In the genomic region with DNA sequence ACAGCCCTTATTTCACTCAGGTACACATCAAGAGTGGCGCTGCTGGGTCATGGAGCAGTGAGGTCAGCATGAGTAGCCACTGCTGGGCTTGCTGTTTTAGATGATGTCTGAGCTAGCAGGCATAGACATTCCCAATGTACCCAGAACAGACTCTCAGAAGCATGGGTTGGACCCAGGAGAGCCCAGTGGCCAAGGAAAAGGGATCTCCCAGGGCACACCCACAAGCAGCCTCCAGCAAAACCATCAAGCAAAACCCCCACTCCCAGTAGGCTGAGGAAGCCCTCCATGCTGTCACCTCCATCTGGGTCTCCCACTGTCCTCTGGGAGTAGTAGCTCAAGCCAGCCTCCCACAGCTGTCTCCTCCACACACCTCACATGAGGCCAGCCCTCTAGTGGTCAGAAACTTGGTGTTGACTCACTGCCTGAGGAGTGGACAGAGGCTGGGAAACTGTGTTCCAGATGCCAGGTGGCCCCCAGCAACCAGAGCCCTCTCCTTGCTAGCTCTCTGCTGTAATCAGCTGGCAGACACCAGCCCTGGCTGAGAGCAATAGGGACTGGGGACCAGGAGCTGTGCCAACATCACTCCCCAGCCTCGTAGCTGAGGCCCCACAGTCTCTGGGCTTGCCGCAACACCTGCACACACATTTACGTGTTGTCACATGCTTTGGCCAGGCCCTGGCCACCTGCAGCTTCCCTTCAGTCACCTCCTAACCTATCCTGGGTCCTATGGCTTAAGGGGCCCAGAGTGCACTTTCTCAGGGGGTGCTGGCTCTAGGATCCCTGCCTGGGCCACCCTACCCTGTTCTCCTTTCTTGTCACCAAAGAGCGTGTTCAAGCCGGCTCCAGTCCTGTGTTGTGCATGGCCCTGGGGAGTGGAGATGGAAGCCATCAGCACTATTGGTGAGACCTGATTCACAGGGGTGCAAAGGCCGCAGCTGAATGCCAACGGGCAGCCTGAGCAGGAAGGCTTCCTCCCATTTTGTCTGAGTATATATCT, we compare ENCODE assay signal across 1 cellular context.
TF ChIP-seq lines count a peak whose summit lies in the region.

No MANE protein-coding gene starts in this region.

TF ChIP-seq in K562, 482 proteins besides CTCF, POLR2A, EP300 and RAD21 (continued from another document and continues in another):
- TF ChIP-seq, protein P1, sequence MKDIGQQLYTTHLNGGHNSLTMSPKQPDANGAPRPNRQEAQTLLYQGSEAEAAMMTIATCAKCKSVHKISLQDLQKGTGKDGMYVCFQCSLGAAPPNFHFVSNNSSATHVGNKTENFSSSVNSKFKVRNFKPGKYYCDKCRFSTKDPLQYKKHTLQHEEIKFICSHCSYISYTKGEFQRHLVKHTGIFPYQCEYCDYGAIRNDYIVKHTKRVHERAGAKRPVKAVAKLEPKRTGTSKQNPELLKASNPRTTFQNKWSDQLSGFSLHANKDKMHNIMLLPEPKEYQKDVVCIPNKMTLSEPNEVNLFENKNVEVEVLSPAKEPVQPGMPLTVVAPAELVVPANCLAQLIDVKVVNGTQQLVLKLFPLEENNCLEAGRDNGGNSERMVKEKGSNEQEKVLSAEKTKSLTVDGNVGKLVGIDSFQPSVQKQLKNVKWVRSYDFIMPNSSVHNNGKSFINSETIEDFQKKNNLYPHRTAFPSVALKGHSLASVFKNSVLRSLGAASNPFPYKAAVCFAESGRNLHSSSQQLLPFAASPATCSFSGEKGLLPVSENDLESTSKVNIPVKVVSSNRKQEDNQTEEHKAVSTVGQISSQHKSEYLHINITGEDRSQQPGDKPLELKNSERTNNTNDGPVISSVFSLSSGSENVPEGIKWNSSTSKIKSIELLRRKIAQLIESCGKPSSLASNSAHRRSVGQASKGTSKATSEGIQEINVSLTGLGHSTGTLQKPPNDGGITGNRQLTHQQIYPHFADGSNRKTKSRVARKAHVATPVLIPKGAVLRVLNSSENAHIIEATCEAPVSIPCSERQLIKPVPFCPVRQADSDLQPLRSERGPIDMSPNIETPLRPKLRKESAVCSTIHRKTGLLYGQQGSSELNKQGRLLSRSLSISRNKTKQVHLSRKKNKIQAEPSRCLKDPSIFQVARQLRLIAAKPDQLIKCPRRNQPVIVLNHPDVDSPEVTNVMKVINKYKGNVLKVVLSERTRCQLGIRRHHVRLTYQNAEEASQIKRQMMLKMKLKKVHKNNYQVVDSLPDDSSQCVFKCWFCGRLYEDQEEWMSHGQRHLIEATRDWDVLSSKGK (CRISPR knock-in tag; IDR thresholded peaks at IDR 0.05): no peak
- TF ChIP-seq NR2F6 (CRISPR knock-in tag; IDR thresholded peaks at IDR 0.05) (no peak), ZNF124 (CRISPR knock-in tag; IDR thresholded peaks at IDR 0.05) (no peak), SIN3B (IDR thresholded peaks at IDR 0.05; ENCODE audit: low read depth) (no peak), ZNF778 (CRISPR knock-in tag; IDR thresholded peaks at IDR 0.05) (no peak), SRF (CRISPR knock-in tag; IDR thresholded peaks at IDR 0.05) (no peak), ZNF431 (CRISPR knock-in tag; IDR thresholded peaks at IDR 0.05) (no peak), U2AF2 (optimal IDR thresholded peaks at IDR 0.05; ENCODE audit: low read depth, low read length) (no peak), ZFX (CRISPR knock-in tag; IDR thresholded peaks at IDR 0.05) (no peak), ZFP1 (CRISPR knock-in tag; IDR thresholded peaks at IDR 0.05) (no peak), ZNF695 (CRISPR knock-in tag; IDR thresholded peaks at IDR 0.05) (no peak), CBFB (CRISPR knock-in tag; IDR thresholded peaks at IDR 0.05) (0 out of 2 replicates have a peak, but pooled peaks have one; percentile 9), HNRNPH1 (optimal IDR thresholded peaks at IDR 0.05; ENCODE audit: low read depth, low read length) (no peak), FOXK2 (conservative IDR thresholded peaks at IDR 0.05 in 1 of 2, IDR thresholded peaks at IDR 0.05 in 1 of 2; ENCODE audit: low read depth in 2 of 2) (0 out of 4 replicates have a peak, but pooled peaks of 1 of the 2 experiments have one; percentile 30), WHSC1 (IDR thresholded peaks at IDR 0.05; ENCODE audit: low read length) (no peak), FOSL1 (tag; conservative IDR thresholded peaks at IDR 0.05) (peak; percentile 57), GABPB1 (CRISPR knock-in tag; IDR thresholded peaks at IDR 0.05) (0 out of 2 replicates have a peak, but pooled peaks have one; percentile 32), ZNF253 (CRISPR knock-in tag; conservative IDR thresholded peaks at IDR 0.05) (no peak), POLR3G (IDR thresholded peaks at IDR 0.05; ENCODE audit: extremely low read depth, insufficient read length, insufficient replicate concordance) (no peak), ARID2 (IDR thresholded peaks at IDR 0.05) (no peak), NR1H2 (CRISPR knock-in tag; IDR thresholded peaks at IDR 0.05) (no peak), ZNF384 (IDR thresholded peaks at IDR 0.05; ENCODE audit: low read depth, low read length) (no peak), CTBP1 (IDR thresholded peaks at IDR 0.05; ENCODE audit: borderline replicate concordance) (peak; percentile 15; the same call in 1 of the 2 replicates), RFX5 (IDR thresholded peaks at IDR 0.05; ENCODE audit: low read depth, low read length) (no peak), BRD9 (IDR thresholded peaks at IDR 0.05; ENCODE audit: low read depth, partially characterized antibody) (no peak), KLF1 (tag; IDR thresholded peaks at IDR 0.05) (no peak), SP2 (IDR thresholded peaks at IDR 0.05; ENCODE audit: extremely low read depth, low read depth, low read length, poor library complexity, severe bottlenecking) (no peak), OTX1 (CRISPR knock-in tag; IDR thresholded peaks at IDR 0.05) (no peak), SMC3 (conservative IDR thresholded peaks at IDR 0.05; ENCODE audit: insufficient read depth, low read depth, low read length) (peak; percentile 43; the same call in 1 of the 2 replicates), POLR2H (tag; IDR thresholded peaks at IDR 0.05; ENCODE audit: low read depth) (no peak)
- TF ChIP-seq, protein P2, sequence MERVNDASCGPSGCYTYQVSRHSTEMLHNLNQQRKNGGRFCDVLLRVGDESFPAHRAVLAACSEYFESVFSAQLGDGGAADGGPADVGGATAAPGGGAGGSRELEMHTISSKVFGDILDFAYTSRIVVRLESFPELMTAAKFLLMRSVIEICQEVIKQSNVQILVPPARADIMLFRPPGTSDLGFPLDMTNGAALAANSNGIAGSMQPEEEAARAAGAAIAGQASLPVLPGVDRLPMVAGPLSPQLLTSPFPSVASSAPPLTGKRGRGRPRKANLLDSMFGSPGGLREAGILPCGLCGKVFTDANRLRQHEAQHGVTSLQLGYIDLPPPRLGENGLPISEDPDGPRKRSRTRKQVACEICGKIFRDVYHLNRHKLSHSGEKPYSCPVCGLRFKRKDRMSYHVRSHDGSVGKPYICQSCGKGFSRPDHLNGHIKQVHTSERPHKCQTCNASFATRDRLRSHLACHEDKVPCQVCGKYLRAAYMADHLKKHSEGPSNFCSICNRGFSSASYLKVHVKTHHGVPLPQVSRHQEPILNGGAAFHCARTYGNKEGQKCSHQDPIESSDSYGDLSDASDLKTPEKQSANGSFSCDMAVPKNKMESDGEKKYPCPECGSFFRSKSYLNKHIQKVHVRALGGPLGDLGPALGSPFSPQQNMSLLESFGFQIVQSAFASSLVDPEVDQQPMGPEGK (CRISPR knock-in tag; IDR thresholded peaks at IDR 0.05; ENCODE audit: borderline replicate concordance): no peak
- TF ChIP-seq, protein P3, sequence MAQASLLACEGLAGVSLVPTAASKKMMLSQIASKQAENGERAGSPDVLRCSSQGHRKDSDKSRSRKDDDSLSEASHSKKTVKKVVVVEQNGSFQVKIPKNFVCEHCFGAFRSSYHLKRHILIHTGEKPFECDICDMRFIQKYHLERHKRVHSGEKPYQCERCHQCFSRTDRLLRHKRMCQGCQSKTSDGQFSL (CRISPR knock-in tag; IDR thresholded peaks at IDR 0.05): no peak
- TF ChIP-seq, protein P3 (tag; IDR thresholded peaks at IDR 0.05): no peak
- TF ChIP-seq, protein P4, sequence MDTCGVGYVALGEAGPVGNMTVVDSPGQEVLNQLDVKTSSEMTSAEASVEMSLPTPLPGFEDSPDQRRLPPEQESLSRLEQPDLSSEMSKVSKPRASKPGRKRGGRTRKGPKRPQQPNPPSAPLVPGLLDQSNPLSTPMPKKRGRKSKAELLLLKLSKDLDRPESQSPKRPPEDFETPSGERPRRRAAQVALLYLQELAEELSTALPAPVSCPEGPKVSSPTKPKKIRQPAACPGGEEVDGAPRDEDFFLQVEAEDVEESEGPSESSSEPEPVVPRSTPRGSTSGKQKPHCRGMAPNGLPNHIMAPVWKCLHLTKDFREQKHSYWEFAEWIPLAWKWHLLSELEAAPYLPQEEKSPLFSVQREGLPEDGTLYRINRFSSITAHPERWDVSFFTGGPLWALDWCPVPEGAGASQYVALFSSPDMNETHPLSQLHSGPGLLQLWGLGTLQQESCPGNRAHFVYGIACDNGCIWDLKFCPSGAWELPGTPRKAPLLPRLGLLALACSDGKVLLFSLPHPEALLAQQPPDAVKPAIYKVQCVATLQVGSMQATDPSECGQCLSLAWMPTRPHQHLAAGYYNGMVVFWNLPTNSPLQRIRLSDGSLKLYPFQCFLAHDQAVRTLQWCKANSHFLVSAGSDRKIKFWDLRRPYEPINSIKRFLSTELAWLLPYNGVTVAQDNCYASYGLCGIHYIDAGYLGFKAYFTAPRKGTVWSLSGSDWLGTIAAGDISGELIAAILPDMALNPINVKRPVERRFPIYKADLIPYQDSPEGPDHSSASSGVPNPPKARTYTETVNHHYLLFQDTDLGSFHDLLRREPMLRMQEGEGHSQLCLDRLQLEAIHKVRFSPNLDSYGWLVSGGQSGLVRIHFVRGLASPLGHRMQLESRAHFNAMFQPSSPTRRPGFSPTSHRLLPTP (IDR thresholded peaks at IDR 0.05; ENCODE audit: borderline replicate concordance, extremely low read depth, insufficient read length): no peak
- TF ChIP-seq, protein P5, sequence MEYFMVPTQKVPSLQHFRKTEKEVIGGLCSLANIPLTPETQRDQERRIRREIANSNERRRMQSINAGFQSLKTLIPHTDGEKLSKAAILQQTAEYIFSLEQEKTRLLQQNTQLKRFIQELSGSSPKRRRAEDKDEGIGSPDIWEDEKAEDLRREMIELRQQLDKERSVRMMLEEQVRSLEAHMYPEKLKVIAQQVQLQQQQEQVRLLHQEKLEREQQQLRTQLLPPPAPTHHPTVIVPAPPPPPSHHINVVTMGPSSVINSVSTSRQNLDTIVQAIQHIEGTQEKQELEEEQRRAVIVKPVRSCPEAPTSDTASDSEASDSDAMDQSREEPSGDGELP (CRISPR knock-in tag; IDR thresholded peaks at IDR 0.05; ENCODE audit: borderline replicate concordance): peak; percentile 98
- TF ChIP-seq, protein P6, sequence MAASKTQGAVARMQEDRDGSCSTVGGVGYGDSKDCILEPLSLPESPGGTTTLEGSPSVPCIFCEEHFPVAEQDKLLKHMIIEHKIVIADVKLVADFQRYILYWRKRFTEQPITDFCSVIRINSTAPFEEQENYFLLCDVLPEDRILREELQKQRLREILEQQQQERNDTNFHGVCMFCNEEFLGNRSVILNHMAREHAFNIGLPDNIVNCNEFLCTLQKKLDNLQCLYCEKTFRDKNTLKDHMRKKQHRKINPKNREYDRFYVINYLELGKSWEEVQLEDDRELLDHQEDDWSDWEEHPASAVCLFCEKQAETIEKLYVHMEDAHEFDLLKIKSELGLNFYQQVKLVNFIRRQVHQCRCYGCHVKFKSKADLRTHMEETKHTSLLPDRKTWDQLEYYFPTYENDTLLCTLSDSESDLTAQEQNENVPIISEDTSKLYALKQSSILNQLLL (CRISPR knock-in tag; IDR thresholded peaks at IDR 0.05; ENCODE audit: borderline replicate concordance): no peak
- TF ChIP-seq, protein P7, sequence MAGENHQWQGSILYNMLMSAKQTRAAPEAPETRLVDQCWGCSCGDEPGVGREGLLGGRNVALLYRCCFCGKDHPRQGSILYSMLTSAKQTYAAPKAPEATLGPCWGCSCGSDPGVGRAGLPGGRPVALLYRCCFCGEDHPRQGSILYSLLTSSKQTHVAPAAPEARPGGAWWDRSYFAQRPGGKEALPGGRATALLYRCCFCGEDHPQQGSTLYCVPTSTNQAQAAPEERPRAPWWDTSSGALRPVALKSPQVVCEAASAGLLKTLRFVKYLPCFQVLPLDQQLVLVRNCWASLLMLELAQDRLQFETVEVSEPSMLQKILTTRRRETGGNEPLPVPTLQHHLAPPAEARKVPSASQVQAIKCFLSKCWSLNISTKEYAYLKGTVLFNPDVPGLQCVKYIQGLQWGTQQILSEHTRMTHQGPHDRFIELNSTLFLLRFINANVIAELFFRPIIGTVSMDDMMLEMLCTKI (IDR thresholded peaks at IDR 0.05; ENCODE audit: partially characterized antibody): no peak
- TF ChIP-seq, protein P8, sequence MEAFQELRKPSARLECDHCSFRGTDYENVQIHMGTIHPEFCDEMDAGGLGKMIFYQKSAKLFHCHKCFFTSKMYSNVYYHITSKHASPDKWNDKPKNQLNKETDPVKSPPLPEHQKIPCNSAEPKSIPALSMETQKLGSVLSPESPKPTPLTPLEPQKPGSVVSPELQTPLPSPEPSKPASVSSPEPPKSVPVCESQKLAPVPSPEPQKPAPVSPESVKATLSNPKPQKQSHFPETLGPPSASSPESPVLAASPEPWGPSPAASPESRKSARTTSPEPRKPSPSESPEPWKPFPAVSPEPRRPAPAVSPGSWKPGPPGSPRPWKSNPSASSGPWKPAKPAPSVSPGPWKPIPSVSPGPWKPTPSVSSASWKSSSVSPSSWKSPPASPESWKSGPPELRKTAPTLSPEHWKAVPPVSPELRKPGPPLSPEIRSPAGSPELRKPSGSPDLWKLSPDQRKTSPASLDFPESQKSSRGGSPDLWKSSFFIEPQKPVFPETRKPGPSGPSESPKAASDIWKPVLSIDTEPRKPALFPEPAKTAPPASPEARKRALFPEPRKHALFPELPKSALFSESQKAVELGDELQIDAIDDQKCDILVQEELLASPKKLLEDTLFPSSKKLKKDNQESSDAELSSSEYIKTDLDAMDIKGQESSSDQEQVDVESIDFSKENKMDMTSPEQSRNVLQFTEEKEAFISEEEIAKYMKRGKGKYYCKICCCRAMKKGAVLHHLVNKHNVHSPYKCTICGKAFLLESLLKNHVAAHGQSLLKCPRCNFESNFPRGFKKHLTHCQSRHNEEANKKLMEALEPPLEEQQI (IDR thresholded peaks at IDR 0.05): no peak
- TF ChIP-seq, protein P9, sequence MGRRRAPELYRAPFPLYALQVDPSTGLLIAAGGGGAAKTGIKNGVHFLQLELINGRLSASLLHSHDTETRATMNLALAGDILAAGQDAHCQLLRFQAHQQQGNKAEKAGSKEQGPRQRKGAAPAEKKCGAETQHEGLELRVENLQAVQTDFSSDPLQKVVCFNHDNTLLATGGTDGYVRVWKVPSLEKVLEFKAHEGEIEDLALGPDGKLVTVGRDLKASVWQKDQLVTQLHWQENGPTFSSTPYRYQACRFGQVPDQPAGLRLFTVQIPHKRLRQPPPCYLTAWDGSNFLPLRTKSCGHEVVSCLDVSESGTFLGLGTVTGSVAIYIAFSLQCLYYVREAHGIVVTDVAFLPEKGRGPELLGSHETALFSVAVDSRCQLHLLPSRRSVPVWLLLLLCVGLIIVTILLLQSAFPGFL (CRISPR knock-in tag; IDR thresholded peaks at IDR 0.05): no peak
- TF ChIP-seq, protein P10, sequence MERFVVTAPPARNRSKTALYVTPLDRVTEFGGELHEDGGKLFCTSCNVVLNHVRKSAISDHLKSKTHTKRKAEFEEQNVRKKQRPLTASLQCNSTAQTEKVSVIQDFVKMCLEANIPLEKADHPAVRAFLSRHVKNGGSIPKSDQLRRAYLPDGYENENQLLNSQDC (CRISPR knock-in tag; IDR thresholded peaks at IDR 0.05): no peak
